In genomic region chr10:63520463-63521388, GRCh38 we compare ENCODE assay signal across 8 cellular contexts. TPM values are rescaled to one million over a fixed set of nuclear protein-coding genes. Genes with fewer than 3 reads are reported as not detected.
DNase-seq lines count a peak whose midpoint lies in the region; ATAC-seq lines count a peak whose summit lies in the region.

No MANE protein-coding gene starts in this region.

- peaks cover 30% of the 10 kb centered on the region for H3K4me1 ChIP-seq in effector memory CD4-positive, alpha-beta T cell (ENCODE audit: control insufficient read depth, insufficient read depth, low read length, poor library complexity, severe bottlenecking)

- no peaks in the 10 kb centered on the region for H3K27me3 ChIP-seq in effector memory CD4-positive, alpha-beta T cell (replicated peaks; ENCODE audit: control insufficient read depth, insufficient read depth, low read length, poor library complexity, severe bottlenecking)

- H3K36me3 Mint-ChIP-seq in stimulated activated memory B cell treated with anti-CD40 and anti-IgM and Interleukin-4, amounts not matched to agents 10 μg/mL and 1 μg/mL and 100 μg/mL, for 72 hours = peaks cover 5% of the 10 kb centered on the region

- no peaks in the 10 kb centered on the region for H3K27me3 Mint-ChIP-seq in stimulated activated memory B cell treated with anti-CD40 and anti-IgM and Interleukin-4, amounts not matched to agents 10 μg/mL and 1 μg/mL and 100 μg/mL, for 72 hours

- no peaks in the 10 kb centered on the region for H3K9me3 Mint-ChIP-seq in stimulated activated memory B cell treated with anti-CD40 and anti-IgM and Interleukin-4, amounts not matched to agents 10 μg/mL and 1 μg/mL and 100 μg/mL, for 72 hours

- H3K4me1 Mint-ChIP-seq in stimulated activated memory B cell treated with anti-CD40 and anti-IgM and Interleukin-4, amounts not matched to agents 10 μg/mL and 1 μg/mL and 100 μg/mL, for 72 hours = peaks cover 55% of the 10 kb centered on the region

- no peaks in the 10 kb centered on the region for H3K9me3 ChIP-seq in effector memory CD4-positive, alpha-beta T cell (ENCODE audit: control insufficient read depth, low read length)

- DNase-seq in AG08395 (ENCODE audit: low spot score) = peak; percentile 79
- peak; percentile 48 for DNase-seq in NCI-H446 treated with DMSO at 0.1 percent for 48 hours (lab: John Stamatoyannopoulos, UW)
- peak; percentile 6 to 12 for DNase-seq in activated CD4-positive, alpha-beta T cell treated with anti-CD3 and anti-CD28 coated beads, Interleukin-2, amount 50 U/mL, for 4 hours
- peak; percentile 24 to 43 (median 30) for DNase-seq in effector memory CD4-positive, alpha-beta T cell
- peak; percentile 92 for DNase-seq in mesenteric fat pad (ENCODE audit: low spot score)

- peak overlapping the region; percentile 56 for H3K4me3 ChIP-seq in effector memory CD4-positive, alpha-beta T cell (ENCODE audit: insufficient read depth, low read depth, low read length, poor library complexity, severe bottlenecking)

- ATAC-seq in GM18511 (IDR thresholded peaks at IDR 0.05; ENCODE audit: unreplicated experiment) = peak; percentile 78
- peak; percentile 66 for ATAC-seq in HG02943 (IDR thresholded peaks at IDR 0.05; ENCODE audit: low read depth, unreplicated experiment)
- peak; percentile 91 for ATAC-seq in stimulated activated memory B cell treated with anti-CD40 and anti-IgM and Interleukin-4, amounts not matched to agents 10 μg/mL and 1 μg/mL and 100 μg/mL, for 72 hours

- peak overlapping the region; percentile 82 for H3K4me3 Mint-ChIP-seq in stimulated activated memory B cell treated with anti-CD40 and anti-IgM and Interleukin-4, amounts not matched to agents 10 μg/mL and 1 μg/mL and 100 μg/mL, for 72 hours

- H3K27ac ChIP-seq in effector memory CD4-positive, alpha-beta T cell (ENCODE audit: insufficient read depth, low read length, poor library complexity, severe bottlenecking) = peak overlapping the region; percentile 54

- no peaks in the 10 kb centered on the region for H3K36me3 ChIP-seq in effector memory CD4-positive, alpha-beta T cell (ENCODE audit: control insufficient read depth, insufficient read depth, low read length)

- peak overlapping the region; percentile 81 for H3K27ac Mint-ChIP-seq in stimulated activated memory B cell treated with anti-CD40 and anti-IgM and Interleukin-4, amounts not matched to agents 10 μg/mL and 1 μg/mL and 100 μg/mL, for 72 hours

RNA-seq across cellular contexts. Expression of gene REEP3, which starts 0.5 kb away (rescaled TPM):
- total RNA-seq in mesenteric fat pad = 58.6 TPM

RNA-seq across cellular contexts. Expression of gene JMJD1C, which starts 54.9 kb away (rescaled TPM):
- 89.2 TPM for total RNA-seq in mesenteric fat pad

Comparison
In these comparisons a context has a peak if more than half of its experiments do, and no peak if none do; other contexts are left out.
1. Peak in every context shown above with its lines: DNase-seq, ATAC-seq, H3K4me3 ChIP-seq and H3K27ac ChIP-seq.
2. DNase-seq: peak in every context shown above with its lines; median percentile 92 in mesenteric fat pad; 79 in AG08395; 48 in NCI-H446 treated with DMSO at 0.1 percent for 48 hours; 30 in effector memory CD4-positive, alpha-beta T cell; 9 in activated CD4-positive, alpha-beta T cell treated with anti-CD3 and anti-CD28 coated beads, Interleukin-2, amount 50 U/mL, for 4 hours.